In genomic region chr13:28137556-28137955, GRCh38 we compare ENCODE assay signal across 8 cellular contexts. TPM values are rescaled to one million over a fixed set of nuclear protein-coding genes. Genes with fewer than 3 reads are reported as not detected.
A peak's percentile ranks its signal among the peaks of the same experiment; 100 is the strongest.
DNase-seq lines count a peak whose midpoint lies in the region; ATAC-seq and TF ChIP-seq lines count a peak whose summit lies in the region.

No MANE protein-coding gene starts in this region.

- no peak for TF ChIP-seq POLR2A in NB4 (IDR thresholded peaks at IDR 0.05; ENCODE audit: extremely low read depth, insufficient read length)
- TF ChIP-seq POLR2A in breast epithelium (IDR thresholded peaks at IDR 0.05), result no peak

- no peaks in the 10 kb centered on the region for H3K4me1 ChIP-seq in breast epithelium
- no peaks in the 10 kb centered on the region for H3K4me1 ChIP-seq in urinary bladder (ENCODE audit: insufficient read depth)

- peak overlapping the region; percentile 99 to 100 for H3K27ac ChIP-seq in breast epithelium
- H3K27ac ChIP-seq in urinary bladder (ENCODE audit: low read depth), result no peak overlapping the region

- no peaks in the 10 kb centered on the region for H3K9me3 ChIP-seq in breast epithelium

- under 1% methylated on average over 11 of the region's 11 CpGs for WGBS in urinary bladder

- DNase-seq in AG10803 (ENCODE audit: low read depth) (no peak), NB4 (ENCODE audit: low read depth) (no peak), breast epithelium (ENCODE audit: low spot score in 2 of 2) (no peak), medulla oblongata (ENCODE audit: extremely low spot score) (peak; percentile 57), NCI-H1436 (lab: John Stamatoyannopoulos, UW) (no peak), SIG-M5 (lab: John Stamatoyannopoulos, UW) (no peak)

- H3K36me3 ChIP-seq in breast epithelium (no peaks in the 10 kb centered on the region), urinary bladder (ENCODE audit: insufficient read depth) (no peaks in the 10 kb centered on the region)

- peak; percentile 3 for ATAC-seq in GM19372 (IDR thresholded peaks at IDR 0.05; ENCODE audit: low read depth, unreplicated experiment)

- intact Hi-C loops in breast epithelium (cut with DNase I; ENCODE audit: low total_unique reads), result no loop called here

- H3K27me3 ChIP-seq in breast epithelium, result no peaks in the 10 kb centered on the region

- no peak for TF ChIP-seq CTCF in AG10803 (conservative IDR thresholded peaks at IDR 0.05; ENCODE audit: low read length)
- no peak for TF ChIP-seq CTCF in NB4 (IDR thresholded peaks at IDR 0.05; ENCODE audit: low read depth, low read length)
- no peak for TF ChIP-seq CTCF in breast epithelium (IDR thresholded peaks at IDR 0.05)

- peak overlapping the region; percentile 90 for H3K4me3 ChIP-seq in AG10803 (ENCODE audit: low read length)
- peak overlapping the region; percentile 96 for H3K4me3 ChIP-seq in NB4 (ENCODE audit: low read depth, low read length)
- H3K4me3 ChIP-seq in breast epithelium, result peak overlapping the region; percentile 87 to 99 (median 99)
- peak overlapping the region; percentile 99 for H3K4me3 ChIP-seq in urinary bladder (ENCODE audit: low read depth, low read length)

RNA-seq across cellular contexts. Expression of gene PAN3, which starts 0.8 kb away (rescaled TPM):
- total RNA-seq in breast epithelium (10 to 100 TPM; 39.0 to 75.2 (median 50.8) TPM), urinary bladder (53.3 TPM)
- 13.5 TPM for polyA plus RNA-seq in urinary bladder

RNA-seq across cellular contexts. Expression of gene FLT3, which starts 37.2 kb away (rescaled TPM):
- total RNA-seq in breast epithelium (1 to 10 TPM in 2 of 3 donors, under 1 TPM in 1; 0.98 to 1.4 (median 1.3) TPM), urinary bladder (1.0 TPM)
- 0.67 TPM for polyA plus RNA-seq in urinary bladder
